ENCODE assay signal across 35 cellular contexts in genomic region chr3:32856355-32856889, GRCh38. TPM values are rescaled to one million over a fixed set of nuclear protein-coding genes. Genes with fewer than 3 reads are reported as not detected.
A peak's percentile ranks its signal among the peaks of the same experiment; 100 is the strongest.
DNase-seq lines count a peak whose midpoint lies in the region; ATAC-seq and TF ChIP-seq lines count a peak whose summit lies in the region.
"Had no signal": no experiment of that assay in that cellular context is flagged by ENCODE, and none has a peak within 500 bp of the region (broad histone marks: within the 10 kb centered on the region; RNA-seq: fewer than 3 reads in every experiment).

No MANE protein-coding gene starts in this region.

- no peak overlapping the region for H3K27ac ChIP-seq in left ventricle myocardium inferior (replicated peaks)
- H3K27ac ChIP-seq in lower lobe of right lung = no peak overlapping the region
- H3K27ac ChIP-seq in thyroid gland = no peak overlapping the region
- H3K27ac ChIP-seq: dorsolateral prefrontal cortex, Peyer's patch, sigmoid colon, SK-N-MC, tibial nerve had no signal

- H3K27ac Mint-ChIP-seq in stimulated activated naive B cell treated with anti-CD40 and anti-IgM and Interleukin-4, amounts not matched to agents 10 μg/mL and 1 μg/mL and 100 μg/mL, for 72 hours = no peak overlapping the region
- H3K27ac Mint-ChIP-seq: activated CD8-positive, alpha-beta memory T cell treated with anti-CD3 and anti-CD28 coated beads, Interleukin-2, amount 10 ng/mL, durations not matched to agents 7 days and 5 days; activated naive CD4-positive, alpha-beta T cell treated with anti-CD3 and anti-CD28 coated beads, Interleukin-2, amount 10 ng/mL, durations not matched to agents 7 days and 5 days; CD8-positive, alpha-beta memory T cell; natural killer cell treated with Interleukin-12 subunit alpha and Interleukin-12 subunit beta and Interleukin-15 and Interleukin-18, amount 100 ng/mL, for 72 hours; stimulated activated naive CD8-positive, alpha-beta T cell treated with anti-CD3 and anti-CD28 coated beads, Interleukin-15, amount 100 ng/mL, for 72 hours; T-helper 17 cell had no signal

- ATAC-seq in Right ventricle myocardium superior (ENCODE audit: poor library complexity) = peak; percentile 57
- ATAC-seq in lower lobe of right lung = peak; percentile 88 to 92
- no peak for ATAC-seq in stimulated activated naive B cell treated with anti-CD40 and anti-IgM and Interleukin-4, amounts not matched to agents 10 μg/mL and 1 μg/mL and 100 μg/mL, for 72 hours (replicated peaks)
- ATAC-seq in GM21390 (IDR thresholded peaks at IDR 0.05; ENCODE audit: unreplicated experiment) = no peak
- ATAC-seq: activated CD8-positive, alpha-beta memory T cell treated with anti-CD3 and anti-CD28 coated beads, Interleukin-2, amount 10 ng/mL, durations not matched to agents 7 days and 5 days; natural killer cell treated with Interleukin-12 subunit alpha and Interleukin-12 subunit beta and Interleukin-15 and Interleukin-18, amount 100 ng/mL, for 72 hours; stimulated activated naive CD8-positive, alpha-beta T cell treated with anti-CD3 and anti-CD28 coated beads, Interleukin-15, amount 100 ng/mL, for 72 hours; T-helper 17 cell had no signal

- no peaks in the 10 kb centered on the region for H3K9me3 ChIP-seq in left ventricle myocardium inferior (replicated peaks)
- no peaks in the 10 kb centered on the region for H3K9me3 ChIP-seq in adipocyte (ENCODE audit: control insufficient read depth, low read length)
- H3K9me3 ChIP-seq in lower lobe of right lung = no peaks in the 10 kb centered on the region
- H3K9me3 ChIP-seq in thyroid gland = no peaks in the 10 kb centered on the region
- H3K9me3 ChIP-seq: HAP-1, Peyer's patch, sigmoid colon, tibial nerve had no signal

- H3K27me3 Mint-ChIP-seq in stimulated activated naive B cell treated with anti-CD40 and anti-IgM and Interleukin-4, amounts not matched to agents 10 μg/mL and 1 μg/mL and 100 μg/mL, for 72 hours = peaks cover 4 to 6% of the 10 kb centered on the region in 2 donors

- no peak for TF ChIP-seq CTCF in left ventricle myocardium inferior (IDR thresholded peaks at IDR 0.05; ENCODE audit: borderline replicate concordance)
- TF ChIP-seq CTCF in lower lobe of right lung (IDR thresholded peaks at IDR 0.05) = no peak
- no peak for TF ChIP-seq CTCF in thyroid gland (IDR thresholded peaks at IDR 0.05)

- H3K4me3 Mint-ChIP-seq in stimulated activated naive B cell treated with anti-CD40 and anti-IgM and Interleukin-4, amounts not matched to agents 10 μg/mL and 1 μg/mL and 100 μg/mL, for 72 hours = no peak overlapping the region
- H3K4me3 Mint-ChIP-seq: activated CD8-positive, alpha-beta memory T cell treated with anti-CD3 and anti-CD28 coated beads, Interleukin-2, amount 10 ng/mL, durations not matched to agents 7 days and 5 days; activated naive CD4-positive, alpha-beta T cell treated with anti-CD3 and anti-CD28 coated beads, Interleukin-2, amount 10 ng/mL, durations not matched to agents 7 days and 5 days; CD8-positive, alpha-beta memory T cell; natural killer cell treated with Interleukin-12 subunit alpha and Interleukin-12 subunit beta and Interleukin-15 and Interleukin-18, amount 100 ng/mL, for 72 hours; stimulated activated naive CD8-positive, alpha-beta T cell treated with anti-CD3 and anti-CD28 coated beads, Interleukin-15, amount 100 ng/mL, for 72 hours; T-helper 17 cell had no signal

- no peaks in the 10 kb centered on the region for H3K36me3 ChIP-seq in left ventricle myocardium inferior
- H3K36me3 ChIP-seq in adipocyte (ENCODE audit: control insufficient read depth, insufficient read depth, low read length, severe bottlenecking) = no peaks in the 10 kb centered on the region
- H3K36me3 ChIP-seq in lower lobe of right lung = no peaks in the 10 kb centered on the region
- H3K36me3 ChIP-seq in thyroid gland = no peaks in the 10 kb centered on the region
- H3K36me3 ChIP-seq: HAP-1, Peyer's patch, sigmoid colon, tibial nerve had no signal

- H3K9ac ChIP-seq in adipocyte (ENCODE audit: low read length) = peak overlapping the region; percentile 11

- no peaks in the 10 kb centered on the region for H3K36me3 Mint-ChIP-seq in stimulated activated naive B cell treated with anti-CD40 and anti-IgM and Interleukin-4, amounts not matched to agents 10 μg/mL and 1 μg/mL and 100 μg/mL, for 72 hours
- H3K36me3 Mint-ChIP-seq: activated CD8-positive, alpha-beta memory T cell treated with anti-CD3 and anti-CD28 coated beads, Interleukin-2, amount 10 ng/mL, durations not matched to agents 7 days and 5 days; activated naive CD4-positive, alpha-beta T cell treated with anti-CD3 and anti-CD28 coated beads, Interleukin-2, amount 10 ng/mL, durations not matched to agents 7 days and 5 days; CD8-positive, alpha-beta memory T cell; natural killer cell treated with Interleukin-12 subunit alpha and Interleukin-12 subunit beta and Interleukin-15 and Interleukin-18, amount 100 ng/mL, for 72 hours had no signal

- no peak for TF ChIP-seq POLR2A in thyroid gland (IDR thresholded peaks at IDR 0.05)

- intact Hi-C loops in Right ventricle myocardium superior (cut with DNase I) (no loop called here), left ventricle myocardium inferior (cut with micrococcal nuclease) (no loop called here), lower lobe of right lung (cut with DNase I) (no loop called here), thyroid gland (cut with DNase I) (no loop called here)

- H3K9me3 Mint-ChIP-seq in stimulated activated naive B cell treated with anti-CD40 and anti-IgM and Interleukin-4, amounts not matched to agents 10 μg/mL and 1 μg/mL and 100 μg/mL, for 72 hours = no peaks in the 10 kb centered on the region
- H3K9me3 Mint-ChIP-seq: activated naive CD4-positive, alpha-beta T cell treated with anti-CD3 and anti-CD28 coated beads, Interleukin-2, amount 10 ng/mL, durations not matched to agents 7 days and 5 days; CD8-positive, alpha-beta memory T cell; natural killer cell treated with Interleukin-12 subunit alpha and Interleukin-12 subunit beta and Interleukin-15 and Interleukin-18, amount 100 ng/mL, for 72 hours; stimulated activated naive CD8-positive, alpha-beta T cell treated with anti-CD3 and anti-CD28 coated beads, Interleukin-15, amount 100 ng/mL, for 72 hours had no signal

- H3K4me1 Mint-ChIP-seq in stimulated activated naive B cell treated with anti-CD40 and anti-IgM and Interleukin-4, amounts not matched to agents 10 μg/mL and 1 μg/mL and 100 μg/mL, for 72 hours = no peaks in the 10 kb centered on the region
- H3K4me1 Mint-ChIP-seq: activated CD8-positive, alpha-beta memory T cell treated with anti-CD3 and anti-CD28 coated beads, Interleukin-2, amount 10 ng/mL, durations not matched to agents 7 days and 5 days; activated naive CD4-positive, alpha-beta T cell treated with anti-CD3 and anti-CD28 coated beads, Interleukin-2, amount 10 ng/mL, durations not matched to agents 7 days and 5 days; CD8-positive, alpha-beta memory T cell; stimulated activated naive CD8-positive, alpha-beta T cell treated with anti-CD3 and anti-CD28 coated beads, Interleukin-15, amount 100 ng/mL, for 72 hours had no signal

- H3K4me1 ChIP-seq in left ventricle myocardium inferior (peaks cover 7% of the 10 kb centered on the region), adipocyte (ENCODE audit: control insufficient read depth, insufficient read depth, low read length) (peaks cover 11% of the 10 kb centered on the region), lower lobe of right lung (no peaks in the 10 kb centered on the region), thyroid gland (peaks cover 0 to 7% of the 10 kb centered on the region in 2 donors)
- H3K4me1 ChIP-seq: Peyer's patch, sigmoid colon, tibial nerve had no signal

- 18 to 45% methylated on average over 6 of the region's 6 CpGs for WGBS in thyroid gland, 2 donors

- H3K4me3 ChIP-seq in left ventricle myocardium inferior (no peak overlapping the region), adipocyte (ENCODE audit: low read length) (no peak overlapping the region), lower lobe of right lung (no peak overlapping the region), thyroid gland (replicated peaks in 1 of 3) (no peak overlapping the region)
- H3K4me3 ChIP-seq: dorsolateral prefrontal cortex, HAP-1, Peyer's patch, sigmoid colon, SK-N-MC, tibial nerve had no signal

- no peaks in the 10 kb centered on the region for H3K27me3 ChIP-seq in left ventricle myocardium inferior (ENCODE audit: low read depth)
- no peaks in the 10 kb centered on the region for H3K27me3 ChIP-seq in adipocyte (replicated peaks; ENCODE audit: control insufficient read depth, insufficient read depth, low read length)
- no peaks in the 10 kb centered on the region for H3K27me3 ChIP-seq in lower lobe of right lung (ENCODE audit: low read depth)
- H3K27me3 ChIP-seq in thyroid gland = no peaks in the 10 kb centered on the region
- H3K27me3 ChIP-seq: dorsolateral prefrontal cortex, Peyer's patch, sigmoid colon, tibial nerve had no signal

- DNase-seq in Right ventricle myocardium superior (no peak), left ventricle myocardium inferior (no peak), adipocyte (ENCODE audit: low read depth) (no peak), lower lobe of right lung (peak; percentile 69), thyroid gland (peak; percentile 26 to 40), Ammon's horn (ENCODE audit: low spot score) (no peak)
- DNase-seq in stimulated activated naive B cell treated with anti-CD40 and anti-IgM and Interleukin-4, amounts not matched to agents 10 μg/mL and 1 μg/mL and 100 μg/mL, for 72 hours = no peak
- DNase-seq: 8988T; activated CD4-positive, alpha-beta T cell treated with anti-CD3 and anti-CD28 coated beads, Interleukin-2, amount 50 U/mL, for 1 hour; activated CD8-positive, alpha-beta memory T cell treated with anti-CD3 and anti-CD28 coated beads, Interleukin-2, amount 10 ng/mL, durations not matched to agents 7 days and 5 days; activated naive CD4-positive, alpha-beta T cell treated with anti-CD3 and anti-CD28 coated beads, Interleukin-2, amount 10 ng/mL, durations not matched to agents 7 days and 5 days; AML-193; amygdala; caudate nucleus; CD8-positive, alpha-beta memory T cell; DMS153; dorsolateral prefrontal cortex; Kasumi-1; left cardiac atrium; midbrain; NCI-H1092; NCI-H187; NCI-H2171 treated with DMSO at 0.1 percent for 48 hours; NCI-H524 treated with DMSO at 0.1 percent for 48 hours; NK-92 treated with Interleukin-12 subunit alpha and Interleukin-12 subunit beta, amount 100 ng/mL, for 24 hours; Peyer's patch; sigmoid colon; stimulated activated naive CD8-positive, alpha-beta T cell treated with anti-CD3 and anti-CD28 coated beads, Interleukin-15, amount 100 ng/mL, for 72 hours; T-helper 17 cell had no signal

RNA-seq across cellular contexts. Expression of gene TRIM71, which starts 38.6 kb away (rescaled TPM):
- total RNA-seq in Right ventricle myocardium superior = not detected
- not detected for total RNA-seq in left ventricle myocardium inferior
- total RNA-seq in lower lobe of right lung = 2.5 TPM
- under 1 TPM in 3 of 4 donors, not detected in 1; under 0.01 to 0.15 (median 0.13) TPM for total RNA-seq in thyroid gland
- total RNA-seq: endothelial cell of umbilical vein; natural killer cell treated with Interleukin-12 subunit alpha and Interleukin-12 subunit beta and Interleukin-15 and Interleukin-18, amount 100 ng/mL, for 72 hours; Peyer's patch; sigmoid colon had no signal

Comparison
In these comparisons a context has a peak if more than half of its experiments do, and no peak if none do; other contexts are left out.
1. ATAC-seq: peak in Right ventricle myocardium superior (single experiment) and lower lobe of right lung (2 of 2); none in stimulated activated naive B cell treated with anti-CD40 and anti-IgM and Interleukin-4, amounts not matched to agents 10 μg/mL and 1 μg/mL and 100 μg/mL, for 72 hours (0 of 2) and GM21390 (single experiment).
2. DNase-seq: peak in lower lobe of right lung (single experiment) and thyroid gland (2 of 2); none in Right ventricle myocardium superior (single experiment), left ventricle myocardium inferior (single experiment), adipocyte (single experiment), stimulated activated naive B cell treated with anti-CD40 and anti-IgM and Interleukin-4, amounts not matched to agents 10 μg/mL and 1 μg/mL and 100 μg/mL, for 72 hours (single experiment) and Ammon's horn (single experiment).